1 cellular context compared by ENCODE assay signal in the genomic region with DNA sequence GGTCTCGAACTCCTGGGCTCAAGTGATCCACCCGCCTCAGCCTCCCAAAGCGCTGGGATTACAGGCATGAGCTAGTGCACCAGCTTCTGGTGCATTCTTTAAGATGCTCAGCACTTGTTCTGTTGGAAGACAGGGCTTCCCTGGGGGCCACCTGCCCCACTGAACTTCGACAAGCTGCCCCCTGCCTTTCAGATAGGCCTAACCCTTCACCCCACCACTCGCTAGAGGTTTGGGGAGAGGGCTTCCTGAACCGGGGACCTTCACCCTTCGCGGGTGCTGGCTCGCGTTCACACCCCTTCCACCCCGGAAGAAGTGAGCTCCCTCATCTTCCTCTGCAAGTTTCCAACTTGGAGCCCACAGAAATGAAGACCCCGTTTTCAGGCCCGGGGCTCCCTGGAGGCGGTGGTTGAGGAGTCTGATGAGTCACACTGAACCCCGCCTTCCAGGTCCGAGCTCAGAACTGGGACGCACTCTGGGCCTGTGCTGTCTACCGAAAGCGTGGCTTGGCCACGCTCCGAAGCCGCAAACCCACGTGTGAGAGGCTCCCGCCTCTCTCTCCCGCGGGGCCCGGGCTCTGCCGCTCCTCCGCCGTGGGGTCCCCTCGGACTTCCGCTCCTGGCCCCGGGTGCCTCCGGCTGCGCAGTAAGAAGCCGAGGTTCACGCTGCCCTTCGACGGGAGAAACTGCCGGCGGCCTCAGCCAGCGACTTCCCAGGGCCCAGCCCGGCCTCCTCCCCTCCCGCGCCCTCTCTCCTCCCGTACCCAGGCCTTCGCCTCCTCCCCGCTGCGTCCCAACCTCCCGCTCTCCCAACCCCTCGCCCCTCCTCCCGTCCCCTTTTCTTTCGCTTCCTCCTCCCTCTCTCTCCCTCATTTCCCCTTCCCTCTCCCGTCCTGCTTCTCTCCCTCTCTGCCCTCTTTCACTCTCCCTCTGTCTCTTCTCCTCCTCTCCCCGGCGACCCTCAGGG.
TF ChIP-seq lines count a peak whose summit lies in the region.

No MANE protein-coding gene starts in this region.

TF ChIP-seq in K562, 482 proteins besides CTCF, POLR2A, EP300 and RAD21 (continued from another document and continues in another):
- TF ChIP-seq, protein P1, sequence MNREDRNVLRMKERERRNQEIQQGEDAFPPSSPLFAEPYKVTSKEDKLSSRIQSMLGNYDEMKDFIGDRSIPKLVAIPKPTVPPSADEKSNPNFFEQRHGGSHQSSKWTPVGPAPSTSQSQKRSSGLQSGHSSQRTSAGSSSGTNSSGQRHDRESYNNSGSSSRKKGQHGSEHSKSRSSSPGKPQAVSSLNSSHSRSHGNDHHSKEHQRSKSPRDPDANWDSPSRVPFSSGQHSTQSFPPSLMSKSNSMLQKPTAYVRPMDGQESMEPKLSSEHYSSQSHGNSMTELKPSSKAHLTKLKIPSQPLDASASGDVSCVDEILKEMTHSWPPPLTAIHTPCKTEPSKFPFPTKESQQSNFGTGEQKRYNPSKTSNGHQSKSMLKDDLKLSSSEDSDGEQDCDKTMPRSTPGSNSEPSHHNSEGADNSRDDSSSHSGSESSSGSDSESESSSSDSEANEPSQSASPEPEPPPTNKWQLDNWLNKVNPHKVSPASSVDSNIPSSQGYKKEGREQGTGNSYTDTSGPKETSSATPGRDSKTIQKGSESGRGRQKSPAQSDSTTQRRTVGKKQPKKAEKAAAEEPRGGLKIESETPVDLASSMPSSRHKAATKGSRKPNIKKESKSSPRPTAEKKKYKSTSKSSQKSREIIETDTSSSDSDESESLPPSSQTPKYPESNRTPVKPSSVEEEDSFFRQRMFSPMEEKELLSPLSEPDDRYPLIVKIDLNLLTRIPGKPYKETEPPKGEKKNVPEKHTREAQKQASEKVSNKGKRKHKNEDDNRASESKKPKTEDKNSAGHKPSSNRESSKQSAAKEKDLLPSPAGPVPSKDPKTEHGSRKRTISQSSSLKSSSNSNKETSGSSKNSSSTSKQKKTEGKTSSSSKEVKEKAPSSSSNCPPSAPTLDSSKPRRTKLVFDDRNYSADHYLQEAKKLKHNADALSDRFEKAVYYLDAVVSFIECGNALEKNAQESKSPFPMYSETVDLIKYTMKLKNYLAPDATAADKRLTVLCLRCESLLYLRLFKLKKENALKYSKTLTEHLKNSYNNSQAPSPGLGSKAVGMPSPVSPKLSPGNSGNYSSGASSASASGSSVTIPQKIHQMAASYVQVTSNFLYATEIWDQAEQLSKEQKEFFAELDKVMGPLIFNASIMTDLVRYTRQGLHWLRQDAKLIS (CRISPR knock-in tag; IDR thresholded peaks at IDR 0.05), result no peak
- TF ChIP-seq MBD2 (IDR thresholded peaks at IDR 0.05; ENCODE audit: borderline replicate concordance, low read depth) (no peak), ZFP36 (IDR thresholded peaks at IDR 0.05; ENCODE audit: low read depth, low read length, partially characterized antibody) (peak; percentile 60), BRD4 (IDR thresholded peaks at IDR 0.05) (no peak), FOS (IDR thresholded peaks at IDR 0.05; ENCODE audit: extremely low read depth, insufficient read length) (no peak), PCBP1 (IDR thresholded peaks at IDR 0.05; ENCODE audit: low read depth, low read length, poor library complexity, severe bottlenecking) (peak; percentile 95), ZFPM2 (CRISPR knock-in tag; IDR thresholded peaks at IDR 0.05) (no peak), TAL1 (IDR thresholded peaks at IDR 0.05) (no peak), NKRF (IDR thresholded peaks at IDR 0.05; ENCODE audit: borderline replicate concordance) (no peak), SAFB2 (IDR thresholded peaks at IDR 0.05; ENCODE audit: borderline replicate concordance, low read depth, low read length, severe bottlenecking) (no peak), ATF3 (IDR thresholded peaks at IDR 0.05) (0 out of 2 replicates have a peak, but pooled peaks have one; percentile 9), ATF3 (CRISPR knock-in tag; conservative IDR thresholded peaks at IDR 0.05) (no peak), ZNF592 (IDR thresholded peaks at IDR 0.05) (no peak)
- TF ChIP-seq, protein P2, sequence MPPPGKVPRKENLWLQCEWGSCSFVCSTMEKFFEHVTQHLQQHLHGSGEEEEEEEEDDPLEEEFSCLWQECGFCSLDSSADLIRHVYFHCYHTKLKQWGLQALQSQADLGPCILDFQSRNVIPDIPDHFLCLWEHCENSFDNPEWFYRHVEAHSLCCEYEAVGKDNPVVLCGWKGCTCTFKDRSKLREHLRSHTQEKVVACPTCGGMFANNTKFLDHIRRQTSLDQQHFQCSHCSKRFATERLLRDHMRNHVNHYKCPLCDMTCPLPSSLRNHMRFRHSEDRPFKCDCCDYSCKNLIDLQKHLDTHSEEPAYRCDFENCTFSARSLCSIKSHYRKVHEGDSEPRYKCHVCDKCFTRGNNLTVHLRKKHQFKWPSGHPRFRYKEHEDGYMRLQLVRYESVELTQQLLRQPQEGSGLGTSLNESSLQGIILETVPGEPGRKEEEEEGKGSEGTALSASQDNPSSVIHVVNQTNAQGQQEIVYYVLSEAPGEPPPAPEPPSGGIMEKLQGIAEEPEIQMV (tag; conservative IDR thresholded peaks at IDR 0.05; ENCODE audit: low read depth), result no peak
- TF ChIP-seq, protein P3, sequence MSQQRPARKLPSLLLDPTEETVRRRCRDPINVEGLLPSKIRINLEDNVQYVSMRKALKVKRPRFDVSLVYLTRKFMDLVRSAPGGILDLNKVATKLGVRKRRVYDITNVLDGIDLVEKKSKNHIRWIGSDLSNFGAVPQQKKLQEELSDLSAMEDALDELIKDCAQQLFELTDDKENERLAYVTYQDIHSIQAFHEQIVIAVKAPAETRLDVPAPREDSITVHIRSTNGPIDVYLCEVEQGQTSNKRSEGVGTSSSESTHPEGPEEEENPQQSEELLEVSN (IDR thresholded peaks at IDR 0.05; ENCODE audit: borderline replicate concordance in 1 of 2, extremely low read depth in 1 of 2, insufficient read depth in 1 of 2, insufficient read length in 1 of 2, low read depth in 1 of 2, low read length in 1 of 2, poor library complexity in 1 of 2, severe bottlenecking in 1 of 2), result peak; percentile 45 to 60
- TF ChIP-seq, protein P4, sequence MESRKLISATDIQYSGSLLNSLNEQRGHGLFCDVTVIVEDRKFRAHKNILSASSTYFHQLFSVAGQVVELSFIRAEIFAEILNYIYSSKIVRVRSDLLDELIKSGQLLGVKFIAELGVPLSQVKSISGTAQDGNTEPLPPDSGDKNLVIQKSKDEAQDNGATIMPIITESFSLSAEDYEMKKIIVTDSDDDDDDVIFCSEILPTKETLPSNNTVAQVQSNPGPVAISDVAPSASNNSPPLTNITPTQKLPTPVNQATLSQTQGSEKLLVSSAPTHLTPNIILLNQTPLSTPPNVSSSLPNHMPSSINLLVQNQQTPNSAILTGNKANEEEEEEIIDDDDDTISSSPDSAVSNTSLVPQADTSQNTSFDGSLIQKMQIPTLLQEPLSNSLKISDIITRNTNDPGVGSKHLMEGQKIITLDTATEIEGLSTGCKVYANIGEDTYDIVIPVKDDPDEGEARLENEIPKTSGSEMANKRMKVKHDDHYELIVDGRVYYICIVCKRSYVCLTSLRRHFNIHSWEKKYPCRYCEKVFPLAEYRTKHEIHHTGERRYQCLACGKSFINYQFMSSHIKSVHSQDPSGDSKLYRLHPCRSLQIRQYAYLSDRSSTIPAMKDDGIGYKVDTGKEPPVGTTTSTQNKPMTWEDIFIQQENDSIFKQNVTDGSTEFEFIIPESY (CRISPR knock-in tag; IDR thresholded peaks at IDR 0.05), result peak; percentile 39; the same call in 1 of the 2 replicates
- TF ChIP-seq, protein P5, sequence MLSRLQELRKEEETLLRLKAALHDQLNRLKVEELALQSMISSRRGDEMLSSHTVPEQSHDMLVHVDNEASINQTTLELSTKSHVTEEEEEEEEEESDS (CRISPR knock-in tag; IDR thresholded peaks at IDR 0.05), result no peak
